ENCODE assay signal across 29 cellular contexts in the genomic region with DNA sequence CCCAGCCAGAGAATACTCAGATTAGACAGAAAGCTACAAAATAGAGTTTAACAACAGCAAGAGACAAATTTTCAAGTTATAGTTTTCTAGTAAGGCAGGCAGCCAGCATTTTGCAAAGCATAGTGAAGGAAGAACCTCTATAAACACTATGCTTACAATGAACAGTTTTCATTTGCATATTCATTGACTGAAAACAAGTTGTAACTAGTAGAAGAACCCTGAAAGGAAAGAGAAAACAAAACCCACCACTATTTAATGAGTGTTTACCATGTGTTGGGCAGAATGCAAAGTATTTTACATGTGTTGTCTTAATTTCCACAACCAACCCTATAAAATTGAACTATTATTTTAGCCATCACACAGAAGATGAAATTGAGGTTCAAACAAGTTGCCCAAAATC.
"Had no signal": no experiment of that assay in that cellular context is flagged by ENCODE, and none has a peak within 500 bp of the region (broad histone marks: within the 10 kb centered on the region; RNA-seq: fewer than 3 reads in every experiment).

No MANE protein-coding gene starts in this region.

- FAIRE-seq: endometrium, endothelial cell of umbilical vein had no signal

- H3K9me3 Mint-ChIP-seq: activated B cell treated with CpG ODN at 0.5 μM for 24 hours; activated CD4-positive, alpha-beta memory T cell treated with anti-CD3 and anti-CD28 coated beads for 36 hours; activated naive CD4-positive, alpha-beta T cell treated with anti-CD3 and anti-CD28 coated beads, Interleukin-2, amount 10 ng/mL, durations not matched to agents 7 days and 5 days; activated T-helper 1 cell treated with anti-CD3 and anti-CD28 coated beads, Interleukin-12 subunit alpha, Interleukin-12 subunit beta, Interleukin-2, Interleukin-4 antibody, amounts not matched to agents 30 ng/mL and 10 ng/mL and 1 ng/mL, durations not matched to agents 14 hours and 24 hours and 36 hours; brain had no signal

- H3K4me3 Mint-ChIP-seq: activated B cell treated with CpG ODN at 0.5 μM for 24 hours; activated CD4-positive, alpha-beta memory T cell treated with anti-CD3 and anti-CD28 coated beads for 36 hours; activated CD8-positive, alpha-beta memory T cell treated with anti-CD3 and anti-CD28 coated beads, Interleukin-2, amount 10 ng/mL, durations not matched to agents 7 days and 5 days; activated CD8-positive, alpha-beta T cell treated with anti-CD3 and anti-CD28 coated beads, Interleukin-2, amount 10 ng/mL, durations not matched to agents 7 days and 5 days; activated naive CD4-positive, alpha-beta T cell treated with anti-CD3 and anti-CD28 coated beads, Interleukin-2, amount 10 ng/mL, durations not matched to agents 7 days and 5 days; activated naive CD8-positive, alpha-beta T cell treated with anti-CD3 and anti-CD28 coated beads, Interleukin-2, amount 10 ng/mL, durations not matched to agents 7 days and 5 days; activated T-helper 1 cell treated with anti-CD3 and anti-CD28 coated beads, Interleukin-12 subunit alpha, Interleukin-12 subunit beta, Interleukin-2, Interleukin-4 antibody, amounts not matched to agents 30 ng/mL and 10 ng/mL and 1 ng/mL, durations not matched to agents 14 hours and 24 hours and 36 hours; brain had no signal

- H3K4me1 Mint-ChIP-seq: activated B cell treated with CpG ODN at 0.5 μM for 24 hours; activated CD8-positive, alpha-beta memory T cell treated with anti-CD3 and anti-CD28 coated beads, Interleukin-2, amount 10 ng/mL, durations not matched to agents 7 days and 5 days; activated naive CD4-positive, alpha-beta T cell treated with anti-CD3 and anti-CD28 coated beads, Interleukin-2, amount 10 ng/mL, durations not matched to agents 7 days and 5 days; activated naive CD8-positive, alpha-beta T cell treated with anti-CD3 and anti-CD28 coated beads, Interleukin-2, amount 10 ng/mL, durations not matched to agents 7 days and 5 days; brain had no signal

- DNase-seq: activated B cell treated with CpG ODN at 0.5 μM for 24 hours; activated CD4-positive, alpha-beta memory T cell treated with anti-CD3 and anti-CD28 coated beads for 36 hours; activated CD4-positive, alpha-beta T cell treated with anti-CD3 and anti-CD28 coated beads for 48 hours; activated CD8-positive, alpha-beta memory T cell treated with anti-CD3 and anti-CD28 coated beads, Interleukin-2, amount 10 ng/mL, durations not matched to agents 7 days and 5 days; activated CD8-positive, alpha-beta memory T cell treated with anti-CD3 and anti-CD28 coated beads, Interleukin-2, amount 50 U/mL, for 4 hours; activated CD8-positive, alpha-beta T cell treated with anti-CD3 and anti-CD28 coated beads, Interleukin-2, amount 10 ng/mL, durations not matched to agents 7 days and 5 days; activated gamma-delta T cell; activated naive CD4-positive, alpha-beta T cell; activated naive CD4-positive, alpha-beta T cell treated with anti-CD3 and anti-CD28 coated beads, Interleukin-2, amount 10 ng/mL, durations not matched to agents 7 days and 5 days; activated naive CD8-positive, alpha-beta T cell treated with anti-CD3 and anti-CD28 coated beads, Interleukin-2, amount 10 ng/mL, durations not matched to agents 7 days and 5 days; activated T-cell treated with anti-CD3 and anti-CD28 coated beads, Interleukin-2, amount 50 U/mL, for 1 hour; activated T-cell treated with anti-CD3 and anti-CD28 coated beads, Interleukin-2, amount 50 U/mL, for 48 hours; central memory CD4-positive, alpha-beta T cell; cerebellar nuclear complex; colonic mucosa; effector CD8-positive, alpha-beta T cell; esophagus squamous epithelium; foreskin melanocyte; head of caudate nucleus; hippocampal formation; T1000; WERI-Rb-1 had no signal

- H3K27ac Mint-ChIP-seq: activated B cell treated with CpG ODN at 0.5 μM for 24 hours; activated CD4-positive, alpha-beta memory T cell treated with anti-CD3 and anti-CD28 coated beads for 36 hours; activated CD8-positive, alpha-beta memory T cell treated with anti-CD3 and anti-CD28 coated beads, Interleukin-2, amount 10 ng/mL, durations not matched to agents 7 days and 5 days; activated CD8-positive, alpha-beta T cell treated with anti-CD3 and anti-CD28 coated beads, Interleukin-2, amount 10 ng/mL, durations not matched to agents 7 days and 5 days; activated naive CD4-positive, alpha-beta T cell treated with anti-CD3 and anti-CD28 coated beads, Interleukin-2, amount 10 ng/mL, durations not matched to agents 7 days and 5 days; activated naive CD4-positive, alpha-beta T cell treated with anti-CD3 and anti-CD28 coated beads, Interleukin-2, amount 50 U/mL, for 72 hours; activated naive CD8-positive, alpha-beta T cell treated with anti-CD3 and anti-CD28 coated beads, Interleukin-2, amount 10 ng/mL, durations not matched to agents 7 days and 5 days; activated T-helper 1 cell treated with anti-CD3 and anti-CD28 coated beads, Interleukin-12 subunit alpha, Interleukin-12 subunit beta, Interleukin-2, Interleukin-4 antibody, amounts not matched to agents 30 ng/mL and 10 ng/mL and 1 ng/mL, durations not matched to agents 14 hours and 24 hours and 36 hours; brain had no signal

- ATAC-seq: activated CD4-positive, CD25-positive, alpha-beta regulatory T cell treated with anti-CD3 and anti-CD28 coated beads, Interleukin-2, amount 50 U/mL, for 24 hours; activated CD8-positive, alpha-beta memory T cell treated with anti-CD3 and anti-CD28 coated beads, Interleukin-2, amount 10 ng/mL, durations not matched to agents 7 days and 5 days; activated CD8-positive, alpha-beta T cell treated with anti-CD3 and anti-CD28 coated beads, Interleukin-2, amount 10 ng/mL, durations not matched to agents 7 days and 5 days; activated naive CD4-positive, alpha-beta T cell treated with anti-CD3 and anti-CD28 coated beads, Interleukin-2, amount 50 U/mL, for 72 hours; gastroesophageal sphincter had no signal

- H3K27me3 Mint-ChIP-seq: activated B cell treated with CpG ODN at 0.5 μM for 24 hours; activated CD4-positive, alpha-beta memory T cell treated with anti-CD3 and anti-CD28 coated beads for 36 hours; activated CD8-positive, alpha-beta memory T cell treated with anti-CD3 and anti-CD28 coated beads, Interleukin-2, amount 10 ng/mL, durations not matched to agents 7 days and 5 days; activated naive CD4-positive, alpha-beta T cell treated with anti-CD3 and anti-CD28 coated beads, Interleukin-2, amount 10 ng/mL, durations not matched to agents 7 days and 5 days; activated naive CD8-positive, alpha-beta T cell treated with anti-CD3 and anti-CD28 coated beads, Interleukin-2, amount 10 ng/mL, durations not matched to agents 7 days and 5 days; brain had no signal

- H3K36me3 Mint-ChIP-seq: activated CD4-positive, alpha-beta memory T cell treated with anti-CD3 and anti-CD28 coated beads for 36 hours; activated CD8-positive, alpha-beta memory T cell treated with anti-CD3 and anti-CD28 coated beads, Interleukin-2, amount 10 ng/mL, durations not matched to agents 7 days and 5 days; activated naive CD4-positive, alpha-beta T cell treated with anti-CD3 and anti-CD28 coated beads, Interleukin-2, amount 10 ng/mL, durations not matched to agents 7 days and 5 days; activated naive CD4-positive, alpha-beta T cell treated with anti-CD3 and anti-CD28 coated beads, Interleukin-2, amount 50 U/mL, for 72 hours; activated naive CD8-positive, alpha-beta T cell treated with anti-CD3 and anti-CD28 coated beads, Interleukin-2, amount 10 ng/mL, durations not matched to agents 7 days and 5 days; brain had no signal
